Comparison of ENCODE assay signal across 16 cellular contexts in genomic region chr15:84775867-84776449, GRCh38. TPM values are rescaled to one million over a fixed set of nuclear protein-coding genes. Genes with fewer than 3 reads are reported as not detected.
DNase-seq lines count a peak whose midpoint lies in the region; ATAC-seq and TF ChIP-seq lines count a peak whose summit lies in the region.
"Had no signal": no experiment of that assay in that cellular context is flagged by ENCODE, and none has a peak within 500 bp of the region (broad histone marks: within the 10 kb centered on the region; RNA-seq: fewer than 3 reads in every experiment).

No MANE protein-coding gene starts in this region.

- H3K9me3 ChIP-seq in ovary = no peaks in the 10 kb centered on the region
- H3K9me3 ChIP-seq: Caco-2 had no signal

- ATAC-seq in naive thymus-derived CD8-positive, alpha-beta T cell = no peak
- ATAC-seq in HG03521 (IDR thresholded peaks at IDR 0.05; ENCODE audit: unreplicated experiment) = no peak
- ATAC-seq: K562 had no signal

- TF ChIP-seq POLR2A in ovary (IDR thresholded peaks at IDR 0.05) = no peak

- WGBS in ovary, 3 donors = 84 to 100% (median 94%) methylated on average over 1 of the region's 1 CpG

- DNase-seq in CD14-positive monocyte (ENCODE audit: low spot score) (no peak), EH (ENCODE audit: low read depth) (peak; percentile 12), chondrocyte (ENCODE audit: low spot score) (no peak), ovary (no peak), NCI-H1436 treated with DMSO at 0.1 percent for 48 hours (lab: John Stamatoyannopoulos, UW) (no peak)
- DNase-seq in naive thymus-derived CD8-positive, alpha-beta T cell = no peak
- DNase-seq: C1 segment of cervical spinal cord, Caco-2, HCEC 1CT, NCI-H1048, NCI-H1694, NCI-H2107, NCI-H345, NCI-H69 had no signal

- peaks cover 36% of the 10 kb centered on the region for H3K4me1 Mint-ChIP-seq in CD14-positive monocyte
- H3K4me1 Mint-ChIP-seq in chondrocyte (ENCODE audit: low read depth) = peaks cover 19% of the 10 kb centered on the region
- peaks cover 26 to 54% (median 39%) of the 10 kb centered on the region in 4 donors for H3K4me1 Mint-ChIP-seq in naive thymus-derived CD8-positive, alpha-beta T cell

- peak overlapping the region in 1 of 2 donors; percentile 13 for H3K27ac ChIP-seq in ovary

- no peak overlapping the region for H3K4me3 ChIP-seq in ovary
- H3K4me3 ChIP-seq: K562 had no signal

- no peak for TF ChIP-seq EP300 in ovary (IDR thresholded peaks at IDR 0.05)

- no peaks in the 10 kb centered on the region for H3K9me3 Mint-ChIP-seq in CD14-positive monocyte
- no peaks in the 10 kb centered on the region for H3K9me3 Mint-ChIP-seq in chondrocyte (ENCODE audit: low read depth)
- no peaks in the 10 kb centered on the region for H3K9me3 Mint-ChIP-seq in naive thymus-derived CD8-positive, alpha-beta T cell

- peaks cover 7% of the 10 kb centered on the region for H3K4me1 ChIP-seq in ovary (ENCODE audit: insufficient read depth)
- H3K4me1 ChIP-seq: Caco-2 had no signal

- H3K4me3 Mint-ChIP-seq in CD14-positive monocyte (no peak overlapping the region), chondrocyte (ENCODE audit: unreplicated experiment) (no peak overlapping the region)
- H3K4me3 Mint-ChIP-seq in naive thymus-derived CD8-positive, alpha-beta T cell = no peak overlapping the region

- H3K27me3 Mint-ChIP-seq in CD14-positive monocyte (ENCODE audit: low read depth in 3 of 3) (peaks cover 0 to 2% (median 0%) of the 10 kb centered on the region in 3 donors), chondrocyte (ENCODE audit: low read depth) (no peaks in the 10 kb centered on the region)
- no peaks in the 10 kb centered on the region for H3K27me3 Mint-ChIP-seq in naive thymus-derived CD8-positive, alpha-beta T cell

- POLR2A ChIA-PET in naive thymus-derived CD8-positive, alpha-beta T cell (lab: Charles Lee) = interaction anchor here (1.6 kb wide), 1 partner anchor 24 kb away, joined by 5 read pairs; no protein-coding TSS in a partner anchor

- H3K36me3 ChIP-seq in ovary = no peaks in the 10 kb centered on the region

- peak overlapping the region in 4 of 7 donors; percentile 18 to 81 (median 38) for H3K27ac Mint-ChIP-seq in CD14-positive monocyte
- peak overlapping the region; percentile 49 for H3K27ac Mint-ChIP-seq in chondrocyte (ENCODE audit: unreplicated experiment)
- peak overlapping the region in 7 of 10 donors; percentile 31 to 84 (median 46) for H3K27ac Mint-ChIP-seq in naive thymus-derived CD8-positive, alpha-beta T cell

- H3K36me3 Mint-ChIP-seq in CD14-positive monocyte (peaks cover 32 to 57% of the 10 kb centered on the region in 2 donors), chondrocyte (ENCODE audit: low read depth) (peaks cover 2% of the 10 kb centered on the region)
- H3K36me3 Mint-ChIP-seq in naive thymus-derived CD8-positive, alpha-beta T cell = peaks cover 0 to 49% (median 6%) of the 10 kb centered on the region in 3 donors

- TF ChIP-seq CTCF in CD14-positive monocyte (IDR thresholded peaks at IDR 0.05) = no peak
- no peak for TF ChIP-seq CTCF in chondrocyte (IDR thresholded peaks at IDR 0.05)
- no peak for TF ChIP-seq CTCF in ovary (IDR thresholded peaks at IDR 0.05)

- intact Hi-C loops in CD14-positive monocyte (cut with micrococcal nuclease) = no loop called here
- intact Hi-C loops in ovary (cut with DNase I) = no loop called here

- no peaks in the 10 kb centered on the region for H3K27me3 ChIP-seq in ovary

RNA-seq across cellular contexts. Expression of gene ZNF592, which starts 27.6 kb away (rescaled TPM):
- polyA plus RNA-seq in CD14-positive monocyte (1 to 10 TPM; 2.8 to 5.0 TPM), ovary (10 to 100 TPM; 12.1 to 14.1 TPM)
- total RNA-seq in chondrocyte (30.6 to 31.5 TPM (median 30.6 TPM) in 3 replicates), ovary (10 to 100 TPM; 10.9 to 37.3 (median 28.5) TPM)
- 10 to 100 TPM; 39.6 to 40.7 TPM for total RNA-seq in naive thymus-derived CD8-positive, alpha-beta T cell
- 1 to 10 TPM; 3.2 to 9.4 (median 4.1) TPM for polyA plus RNA-seq in naive thymus-derived CD8-positive, alpha-beta T cell

RNA-seq across cellular contexts. Expression of gene ALPK3, which starts 41.2 kb away (rescaled TPM):
- polyA plus RNA-seq in CD14-positive monocyte = under 1 TPM in 1 of 2 donors, not detected in 1; 0.02 TPM
- 0.56 to 6.4 TPM (median 4.2 TPM) in 3 replicates for total RNA-seq in chondrocyte
- total RNA-seq in naive thymus-derived CD8-positive, alpha-beta T cell = under 1 TPM; 0.11 to 0.29 TPM
- polyA plus RNA-seq in naive thymus-derived CD8-positive, alpha-beta T cell = under 1 TPM in 1 of 3 donors, not detected in 2; 0.01 TPM
- total RNA-seq in ovary = 1 to 10 TPM in 4 of 7 donors, under 1 TPM in 3; 0.48 to 2.1 (median 1.0) TPM
- 1 to 10 TPM in 1 of 2 donors, under 1 TPM in 1; 0.62 to 2.8 TPM for polyA plus RNA-seq in ovary
